In genomic region chr19:33062902-33063301, GRCh38 we compare ENCODE assay signal across 14 cellular contexts. TPM values are rescaled to one million over a fixed set of nuclear protein-coding genes. Genes with fewer than 3 reads are reported as not detected.
DNase-seq lines count a peak whose midpoint lies in the region; ATAC-seq and TF ChIP-seq lines count a peak whose summit lies in the region.
"Had no signal": no experiment of that assay in that cellular context is flagged by ENCODE, and none has a peak within 500 bp of the region (broad histone marks: within the 10 kb centered on the region; RNA-seq: fewer than 3 reads in every experiment).

No MANE protein-coding gene starts in this region.

- H3K27me3 ChIP-seq in DOHH2 (ENCODE audit: control insufficient read depth, low read length): 0 out of 2 replicates have a peak, but pooled peaks cover 3% of the 10 kb centered on the region
- H3K27me3 ChIP-seq in OCI-LY1 (ENCODE audit: insufficient read depth, low read length): no peaks in the 10 kb centered on the region
- peaks cover 0 to 15% (median 11%) of the 10 kb centered on the region in 3 experiments for H3K27me3 ChIP-seq in neuronal stem cell (ENCODE audit: control insufficient read depth in 3 of 3, insufficient read depth in 3 of 3, low read depth in 1 of 3, low read length in 3 of 3)
- no peaks in the 10 kb centered on the region for H3K27me3 ChIP-seq in CD4-positive, alpha-beta memory T cell (ENCODE audit: insufficient read depth, low read length)
- H3K27me3 ChIP-seq: BE2C had no signal

- H3K9ac ChIP-seq in OCI-LY1 (ENCODE audit: low read length) (no peak overlapping the region), neuronal stem cell (ENCODE audit: low read depth, low read length, poor library complexity) (no peak overlapping the region)

- no peak overlapping the region for H4K8ac ChIP-seq in neuronal stem cell (ENCODE audit: low read depth, low read length)

- H3F3A ChIP-seq in DOHH2 (ENCODE audit: control insufficient read depth, insufficient read depth) (no peaks in the 10 kb centered on the region; the same call in 1 of the 2 replicates), OCI-LY1 (ENCODE audit: insufficient read depth, low read length) (no peaks in the 10 kb centered on the region)

- H2BK15ac ChIP-seq in neuronal stem cell (ENCODE audit: low read length): no peak overlapping the region

- H3K4me1 ChIP-seq in DOHH2 (ENCODE audit: control insufficient read depth, low read length) (peaks cover 19% of the 10 kb centered on the region), OCI-LY1 (ENCODE audit: insufficient read depth, low read length, severe bottlenecking) (peaks cover 9% of the 10 kb centered on the region), neuronal stem cell (ENCODE audit: control insufficient read depth in 2 of 2, insufficient read depth in 1 of 2, low read depth in 1 of 2, low read length in 2 of 2) (peaks cover 4 to 6% of the 10 kb centered on the region in 2 donors)
- peaks cover 5% of the 10 kb centered on the region for H3K4me1 ChIP-seq in CD4-positive, alpha-beta memory T cell (ENCODE audit: insufficient read depth, low read length)
- H3K4me1 ChIP-seq: BE2C had no signal

- H2BK12ac ChIP-seq in neuronal stem cell (ENCODE audit: low read length): no peak overlapping the region

- H3K36me3 Mint-ChIP-seq in CD4-positive, alpha-beta memory T cell: no peaks in the 10 kb centered on the region
- H3K36me3 Mint-ChIP-seq: activated CD8-positive, alpha-beta memory T cell treated with anti-CD3 and anti-CD28 coated beads, Interleukin-2, amount 10 ng/mL, durations not matched to agents 7 days and 5 days; activated naive CD4-positive, alpha-beta T cell treated with anti-CD3 and anti-CD28 coated beads, Interleukin-2, amount 50 U/mL, for 24 hours had no signal

- H3K4me3 ChIP-seq in DOHH2 (ENCODE audit: low read length): peak overlapping the region; percentile 85
- no peak overlapping the region for H3K4me3 ChIP-seq in OCI-LY1 (ENCODE audit: low read depth, low read length, poor library complexity, severe bottlenecking)
- peak overlapping the region; percentile 98 for H3K4me3 ChIP-seq in epithelial cell of proximal tubule (ENCODE audit: low read depth, low read length)
- H3K4me3 ChIP-seq in neuronal stem cell (ENCODE audit: low read length in 2 of 2): no peak overlapping the region
- no peak overlapping the region for H3K4me3 ChIP-seq in CD4-positive, alpha-beta memory T cell (ENCODE audit: low read length in 2 of 2)

- POLR2A ChIA-PET in CD4-positive, alpha-beta memory T cell (lab: Charles Lee; ENCODE audit: partially characterized antibody): no interaction called here

- WGBS in neuronal stem cell (ENCODE audit: extremely low coverage in 2 of 2, insufficient read length in 2 of 2, insufficient replicate concordance in 1 of 2), 2 donors: no CpG with 5 or more reads among the region's 5 CpGs

- H2AFZ ChIP-seq in OCI-LY1 (ENCODE audit: low read length): no peak overlapping the region
- H2AFZ ChIP-seq in neuronal stem cell (ENCODE audit: low read length): no peak overlapping the region

- CTCF ChIA-PET in CD4-positive, alpha-beta memory T cell (lab: Charles Lee; ENCODE audit: partially characterized antibody): no interaction called here

- DNase-seq in epithelial cell of proximal tubule (ENCODE audit: low read depth) (no peak), neuronal stem cell (ENCODE audit: low spot score) (no peak), dedifferentiated amniotic fluid mesenchymal stem cell (ENCODE audit: extremely low spot score) (no peak), kidney tubule cell (ENCODE audit: low spot score) (no peak)
- DNase-seq in CD4-positive, alpha-beta memory T cell: no peak
- DNase-seq: activated CD8-positive, alpha-beta memory T cell treated with anti-CD3 and anti-CD28 coated beads, Interleukin-2, amount 10 ng/mL, durations not matched to agents 7 days and 5 days; NCI-H2029 treated with DMSO at 0.1 percent for 48 hours had no signal

- H3K9me3 ChIP-seq in DOHH2 (ENCODE audit: control insufficient read depth, insufficient read depth, low read length): no peaks in the 10 kb centered on the region
- H3K9me3 ChIP-seq in OCI-LY1 (ENCODE audit: low read length): no peaks in the 10 kb centered on the region
- no peaks in the 10 kb centered on the region for H3K9me3 ChIP-seq in neuronal stem cell (replicated peaks in 1 of 2; ENCODE audit: control insufficient read depth in 2 of 2, insufficient read depth in 1 of 2, low read depth in 1 of 2, low read length in 2 of 2)
- no peaks in the 10 kb centered on the region for H3K9me3 ChIP-seq in CD4-positive, alpha-beta memory T cell (ENCODE audit: control insufficient read depth in 1 of 2, low read length in 2 of 2)
- H3K9me3 ChIP-seq: BE2C, esophagus muscularis mucosa had no signal

- peaks cover 0 to 1% (median 0%) of the 10 kb centered on the region in 8 donors for H3K9me3 Mint-ChIP-seq in CD4-positive, alpha-beta memory T cell
- H3K9me3 Mint-ChIP-seq: activated naive CD4-positive, alpha-beta T cell treated with anti-CD3 and anti-CD28 coated beads, Interleukin-2, amount 50 U/mL, for 24 hours; central memory CD8-positive, alpha-beta T cell had no signal

- peaks cover 5% of the 10 kb centered on the region for H3K79me1 ChIP-seq in neuronal stem cell (ENCODE audit: low read depth, low read length)

- peak overlapping the region; percentile 28 for H3K18ac ChIP-seq in neuronal stem cell (ENCODE audit: low read length)

- no peak overlapping the region for H3K4ac ChIP-seq in neuronal stem cell (ENCODE audit: low read length)

- no peak overlapping the region for H2AK5ac ChIP-seq in neuronal stem cell (ENCODE audit: low read depth, low read length)

- intact Hi-C loops in CD4-positive, alpha-beta memory T cell (cut with micrococcal nuclease): no loop called here

- H2BK5ac ChIP-seq in neuronal stem cell (ENCODE audit: low read length): no peak overlapping the region

- peaks cover 0 to 4% (median 2%) of the 10 kb centered on the region in 4 donors for H3K4me1 Mint-ChIP-seq in CD4-positive, alpha-beta memory T cell
- H3K4me1 Mint-ChIP-seq: activated naive CD4-positive, alpha-beta T cell treated with anti-CD3 and anti-CD28 coated beads, Interleukin-2, amount 50 U/mL, for 24 hours; central memory CD8-positive, alpha-beta T cell had no signal

- no peak for TF ChIP-seq CTCF in DOHH2 (IDR thresholded peaks at IDR 0.05; ENCODE audit: low read depth, low read length, poor library complexity, severe bottlenecking)
- TF ChIP-seq CTCF in OCI-LY1 (IDR thresholded peaks at IDR 0.05; ENCODE audit: low read length): no peak
- TF ChIP-seq CTCF in epithelial cell of proximal tubule (conservative IDR thresholded peaks at IDR 0.05; ENCODE audit: low read depth, low read length): no peak

- H3K27ac ChIP-seq in DOHH2 (ENCODE audit: low read depth, low read length): no peak overlapping the region
- H3K27ac ChIP-seq in OCI-LY1 (ENCODE audit: low read depth, low read length, poor library complexity, severe bottlenecking): no peak overlapping the region
- no peak overlapping the region for H3K27ac ChIP-seq in neuronal stem cell (replicated peaks; ENCODE audit: low read length)
- H3K27ac ChIP-seq in CD4-positive, alpha-beta memory T cell (ENCODE audit: low read depth, low read length): no peak overlapping the region
- H3K27ac ChIP-seq: esophagus muscularis mucosa had no signal

- H3K4me3 Mint-ChIP-seq in CD4-positive, alpha-beta memory T cell: no peak overlapping the region
- H3K4me3 Mint-ChIP-seq: activated CD8-positive, alpha-beta memory T cell treated with anti-CD3 and anti-CD28 coated beads, Interleukin-2, amount 10 ng/mL, durations not matched to agents 7 days and 5 days had no signal

- peaks cover 13 to 28% of the 10 kb centered on the region in 2 donors for H3K27me3 Mint-ChIP-seq in CD4-positive, alpha-beta memory T cell

- H4K20me1 ChIP-seq in DOHH2 (ENCODE audit: control insufficient read depth, insufficient read depth, low read depth, low read length) (0 out of 2 replicates have a peak, but pooled peaks cover 4% of the 10 kb centered on the region), OCI-LY1 (ENCODE audit: insufficient read depth, low read length) (no peaks in the 10 kb centered on the region)

- H4K91ac ChIP-seq in neuronal stem cell (ENCODE audit: low read depth, low read length, poor library complexity): no peak overlapping the region

- no peak overlapping the region for H3K14ac ChIP-seq in neuronal stem cell (ENCODE audit: low read length)

- ATAC-seq in GM21619 (IDR thresholded peaks at IDR 0.05; ENCODE audit: unreplicated experiment): no peak
- ATAC-seq: activated CD8-positive, alpha-beta memory T cell treated with anti-CD3 and anti-CD28 coated beads, Interleukin-2, amount 10 ng/mL, durations not matched to agents 7 days and 5 days had no signal

- H3K27ac Mint-ChIP-seq in CD4-positive, alpha-beta memory T cell: no peak overlapping the region
- H3K27ac Mint-ChIP-seq: activated CD8-positive, alpha-beta memory T cell treated with anti-CD3 and anti-CD28 coated beads, Interleukin-2, amount 10 ng/mL, durations not matched to agents 7 days and 5 days; activated naive CD4-positive, alpha-beta T cell treated with anti-CD3 and anti-CD28 coated beads, Interleukin-2, amount 50 U/mL, for 24 hours had no signal

- H3K9me2 ChIP-seq in DOHH2 (replicated peaks; ENCODE audit: control insufficient read depth, low read length): no peaks in the 10 kb centered on the region
- no peaks in the 10 kb centered on the region for H3K9me2 ChIP-seq in OCI-LY1 (ENCODE audit: low read depth, low read length)

- peak overlapping the region; percentile 88 for H3K4me2 ChIP-seq in DOHH2 (ENCODE audit: low read length)
- H3K4me2 ChIP-seq in OCI-LY1 (ENCODE audit: low read length): peak overlapping the region; percentile 65
- no peak overlapping the region for H3K4me2 ChIP-seq in neuronal stem cell (ENCODE audit: insufficient read depth, low read length, poor library complexity, severe bottlenecking)

- no peak overlapping the region for H2BK120ac ChIP-seq in neuronal stem cell (ENCODE audit: low read depth, low read length)

- peaks cover 18% of the 10 kb centered on the region for H3K79me2 ChIP-seq in DOHH2 (ENCODE audit: control insufficient read depth, low read length)
- no peaks in the 10 kb centered on the region for H3K79me2 ChIP-seq in OCI-LY1 (ENCODE audit: insufficient read depth, low read length)

- H3K23ac ChIP-seq in neuronal stem cell (ENCODE audit: low read depth, low read length, poor library complexity): no peak overlapping the region

- H3K36me3 ChIP-seq in DOHH2 (ENCODE audit: control insufficient read depth, low read length) (no peaks in the 10 kb centered on the region), OCI-LY1 (ENCODE audit: insufficient read depth, low read length) (no peaks in the 10 kb centered on the region), neuronal stem cell (replicated peaks in 1 of 2; ENCODE audit: control insufficient read depth in 2 of 2, insufficient read depth in 2 of 2, low read length in 2 of 2) (no peaks in the 10 kb centered on the region)
- no peaks in the 10 kb centered on the region for H3K36me3 ChIP-seq in CD4-positive, alpha-beta memory T cell (ENCODE audit: insufficient read depth, low read length)
- H3K36me3 ChIP-seq: BE2C, esophagus muscularis mucosa had no signal

RNA-seq across cellular contexts. Expression of gene RHPN2, which starts 1.8 kb away (rescaled TPM):
- 23.6 and 45.7 TPM in 2 replicates for total RNA-seq in epithelial cell of proximal tubule
- polyA plus RNA-seq in neuronal stem cell (2013, experiment 1 of 2): 6.7 TPM
- 6.2 TPM for polyA plus RNA-seq in neuronal stem cell (2013, experiment 2 of 2)
- under 1 TPM; 0.14 to 0.20 TPM for total RNA-seq in CD4-positive, alpha-beta memory T cell
- under 1 TPM in 1 of 2 donors, not detected in 1; 0.22 TPM for polyA plus RNA-seq in CD4-positive, alpha-beta memory T cell

RNA-seq across cellular contexts. Expression of gene GPATCH1, which starts 18.1 kb away (rescaled TPM):
- 8.9 and 13.3 TPM in 2 replicates for total RNA-seq in epithelial cell of proximal tubule
- polyA plus RNA-seq in neuronal stem cell (2013, experiment 1 of 2): 6.6 TPM
- polyA plus RNA-seq in neuronal stem cell (2013, experiment 2 of 2): 6.9 TPM
- total RNA-seq in CD4-positive, alpha-beta memory T cell: 10 to 100 TPM; 15.5 to 16.7 TPM
- polyA plus RNA-seq in CD4-positive, alpha-beta memory T cell: 1 to 10 TPM; 3.3 to 6.0 TPM

Comparison
In these comparisons a context has a peak if more than half of its experiments do, and no peak if none do; other contexts are left out.
1. H3K4me3 ChIP-seq: peak in DOHH2 (single experiment) and epithelial cell of proximal tubule (single experiment); none in OCI-LY1 (single experiment), neuronal stem cell (0 of 2) and CD4-positive, alpha-beta memory T cell (0 of 2).
2. RNA of gene RHPN2, which starts 1.8 kb away (total RNA-seq): 23.6 to 45.7 TPM in epithelial cell of proximal tubule; 0.14 to 0.20 TPM in CD4-positive, alpha-beta memory T cell; every median in the first group is over 10 times any median in the second.